In genomic region chr1:32123361-32123760, GRCh38 we compare ENCODE assay signal across 1 cellular context.
TF ChIP-seq lines count a peak whose summit lies in the region.
"Not testable (repeated sequence)": the region's sequence is repeated elsewhere in the genome, so short reads cannot be mapped to it uniquely, and the experiment has no call there.

No MANE protein-coding gene starts in this region.

TF ChIP-seq in K562, 482 proteins besides CTCF, POLR2A, EP300 and RAD21:
- TF ChIP-seq SMARCE1 (IDR thresholded peaks at IDR 0.05) (0 out of 2 replicates have a peak, but pooled peaks have one; percentile 23), ARID1B (IDR thresholded peaks at IDR 0.05) (peak; percentile 51; the same call in 1 of the 2 replicates), CBFA2T2 (conservative IDR thresholded peaks at IDR 0.05) (peak; percentile 54; the same call in 1 of the 2 replicates), KDM1A (IDR thresholded peaks at IDR 0.05) (peak; percentile 22 to 41; a peak in 2 of 4 replicates), NCOR1 (IDR thresholded peaks at IDR 0.05) (peak; percentile 65; the same call in 1 of the 2 replicates), NR2C2 (tag; IDR thresholded peaks at IDR 0.05) (0 out of 2 replicates have a peak, but pooled peaks have one; percentile 18), HMBOX1 (IDR thresholded peaks at IDR 0.05) (peak; percentile 96), CBFA2T3 (IDR thresholded peaks at IDR 0.05) (peak; percentile 82), TEAD4 (IDR thresholded peaks at IDR 0.05; ENCODE audit: low read length) (0 out of 2 replicates have a peak, but pooled peaks have one; percentile 26), EGR1 (conservative IDR thresholded peaks at IDR 0.05) (peak; percentile 69), CBX3 (IDR thresholded peaks at IDR 0.05; ENCODE audit: borderline replicate concordance in 1 of 2, low read length in 2 of 2) (peak in 1 of 2 experiments; percentile 38; a peak in 1 of 3 replicates), TCF3 (CRISPR knock-in tag; IDR thresholded peaks at IDR 0.05) (peak; percentile 43; the same call in 1 of the 2 replicates)
- TF ChIP-seq NR2C2 (CRISPR knock-in tag; IDR thresholded peaks at IDR 0.05); TEAD4 (CRISPR knock-in tag; IDR thresholded peaks at IDR 0.05; ENCODE audit: borderline replicate concordance): not testable (repeated sequence)
